Comparison of ENCODE assay signal across 32 cellular contexts in the genomic region with DNA sequence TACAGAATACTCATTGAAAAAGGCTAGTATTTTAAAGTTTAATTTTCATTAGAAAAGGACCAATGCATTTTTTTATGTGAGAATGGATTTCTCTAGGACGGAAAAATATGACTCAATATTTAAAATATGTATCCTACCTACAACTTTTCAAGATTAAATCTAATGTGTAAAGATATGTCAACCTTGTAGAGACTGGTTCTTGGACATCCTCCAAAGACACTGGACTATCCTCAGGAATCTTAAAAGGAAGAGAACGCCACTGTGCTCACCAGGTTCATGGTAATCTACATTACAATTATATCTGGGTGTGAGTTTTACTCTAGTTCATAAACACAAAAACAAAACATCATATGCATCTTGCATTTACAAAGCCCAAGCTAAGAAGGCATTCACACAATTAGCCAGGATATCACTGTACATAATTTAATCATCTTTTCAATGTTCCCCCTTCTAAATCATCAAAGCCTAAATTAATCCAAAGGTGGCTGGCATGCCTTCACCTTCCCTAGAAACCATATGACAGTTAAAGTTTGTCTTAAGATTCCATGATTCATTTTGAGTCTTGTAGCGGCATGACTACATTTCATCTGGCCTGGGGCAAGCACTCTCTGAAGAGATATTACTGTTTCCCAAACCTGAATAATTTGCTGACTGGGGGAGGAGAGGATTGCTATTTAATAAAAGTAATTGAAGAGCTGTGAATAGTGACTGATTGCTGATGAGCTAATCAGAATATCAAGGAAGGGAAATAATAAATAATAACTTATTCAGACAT. TPM values are rescaled to one million over a fixed set of nuclear protein-coding genes. Genes with fewer than 3 reads are reported as not detected.
DNase-seq lines count a peak whose midpoint lies in the region; ATAC-seq, FAIRE-seq and TF ChIP-seq lines count a peak whose summit lies in the region.
"Had no signal": no experiment of that assay in that cellular context is flagged by ENCODE, and none has a peak within 500 bp of the region (broad histone marks: within the 10 kb centered on the region; RNA-seq: fewer than 3 reads in every experiment).

No MANE protein-coding gene starts in this region.

- H3K4me1 ChIP-seq in A549: peaks cover 21% of the 10 kb centered on the region
- H3K4me1 ChIP-seq in neural progenitor cell: peaks cover 24% of the 10 kb centered on the region
- H3K4me1 ChIP-seq: esophagus squamous epithelium, gastrocnemius medialis, parathyroid adenoma, right atrium auricular region, vagina had no signal

- H3K27ac ChIP-seq in A549 (no peak overlapping the region), neural progenitor cell (no peak overlapping the region)
- H3K27ac ChIP-seq: esophagus squamous epithelium, gastrocnemius medialis, parathyroid adenoma, right atrium auricular region, thoracic aorta, vagina had no signal

- H3K4me3 Mint-ChIP-seq in neural progenitor cell: no peak overlapping the region
- H3K4me3 Mint-ChIP-seq: activated T-cell treated with anti-CD3 and anti-CD28 coated beads, Interleukin-2, amount 50 U/mL, for 72 hours; endodermal cell; stimulated activated naive CD8-positive, alpha-beta T cell treated with anti-CD3 and anti-CD28 coated beads, Interleukin-15, amount 100 ng/mL, for 72 hours; T-helper 17 cell had no signal

- POLR2A ChIA-PET in A549 (lab: Yijun Ruan, JAX): no interaction called here

- FAIRE-seq in A549 (lab: Jason Lieb, UNC): peak; percentile 63

- DNase-seq in A549 (ENCODE audit: low read depth in 1 of 2, low spot score in 1 of 2): no peak
- DNase-seq in LNCaP clone FGC (ENCODE audit: low read depth): peak; percentile 59
- DNase-seq in foreskin melanocyte: peak; percentile 30
- no peak for DNase-seq in stimulated activated CD4-positive, alpha-beta T cell treated with anti-CD3 and anti-CD28 coated beads, Interleukin-15, amount 100 ng/mL, for 24 hours
- DNase-seq in posterior vena cava (ENCODE audit: low spot score): no peak
- DNase-seq in neural progenitor cell (ENCODE audit: low spot score): no peak
- DNase-seq in GM20000 (ENCODE audit: low spot score): no peak
- DNase-seq: activated CD4-positive, alpha-beta T cell treated with anti-CD3 and anti-CD28 coated beads, Interleukin-2, amount 50 U/mL, for 4 hours; activated naive CD4-positive, alpha-beta T cell; activated T-cell treated with anti-CD3 and anti-CD28 coated beads, Interleukin-2, amount 50 U/mL, for 72 hours; Calu3; dermis blood vessel endothelial cell; DMS79; endodermal cell; esophagus squamous epithelium; gastrocnemius medialis; H7; hippocampal formation; IMR-90; mesenchymal stem cell; NCI-H1048; NCI-H446 treated with DMSO at 0.1 percent for 48 hours; NCI-H774; stimulated activated CD4-positive, alpha-beta T cell treated with anti-CD3 and anti-CD28 coated beads, Interleukin-2, amount 100 ng/mL, for 48 hours; stimulated activated naive CD8-positive, alpha-beta T cell treated with anti-CD3 and anti-CD28 coated beads, Interleukin-15, amount 100 ng/mL, for 72 hours; T-helper 17 cell had no signal

- peaks cover 24% of the 10 kb centered on the region for H3K36me3 Mint-ChIP-seq in neural progenitor cell

- H4K20me1 ChIP-seq in neural progenitor cell (ENCODE audit: low read depth): peaks cover 41% of the 10 kb centered on the region

- no peak overlapping the region for H2AFZ ChIP-seq in neural progenitor cell (replicated peaks)
- H2AFZ ChIP-seq: parathyroid adenoma had no signal

- no peak for TF ChIP-seq RAD21 in A549 (conservative IDR thresholded peaks at IDR 0.05 in 1 of 2, IDR thresholded peaks at IDR 0.05 in 1 of 2)

- H3K27ac Mint-ChIP-seq in neural progenitor cell: no peak overlapping the region
- H3K27ac Mint-ChIP-seq: activated T-cell treated with anti-CD3 and anti-CD28 coated beads, Interleukin-2, amount 50 U/mL, for 72 hours; endodermal cell; stimulated activated naive CD8-positive, alpha-beta T cell treated with anti-CD3 and anti-CD28 coated beads, Interleukin-15, amount 100 ng/mL, for 72 hours; T-helper 17 cell had no signal

- H3K79me2 ChIP-seq in neural progenitor cell (ENCODE audit: low read depth): peaks cover 78% of the 10 kb centered on the region
- H3K79me2 ChIP-seq: parathyroid adenoma had no signal

- H3K4me2 ChIP-seq in A549 (peak overlapping the region; percentile 26; the same call in 2 of the 3 replicates), neural progenitor cell (no peak overlapping the region)

- H3K36me3 ChIP-seq in neural progenitor cell: peaks cover 1% of the 10 kb centered on the region
- H3K36me3 ChIP-seq: esophagus squamous epithelium, gastrocnemius medialis, right atrium auricular region, thoracic aorta, vagina had no signal

- peaks cover 7% of the 10 kb centered on the region for H3K9me3 Mint-ChIP-seq in neural progenitor cell
- H3K9me3 Mint-ChIP-seq: activated T-cell treated with anti-CD3 and anti-CD28 coated beads, Interleukin-2, amount 50 U/mL, for 72 hours; endodermal cell; stimulated activated naive CD8-positive, alpha-beta T cell treated with anti-CD3 and anti-CD28 coated beads, Interleukin-15, amount 100 ng/mL, for 72 hours had no signal

- intact Hi-C loops in posterior vena cava (cut with DNase I): no loop called here

- 65% methylated on average over 3 of the region's 3 CpGs for WGBS in A549 (ENCODE audit: missing lambda C conversion rate)

- CTCF ChIA-PET in A549 (lab: Yijun Ruan, JAX): interaction anchor here (0.7 to 1.4 kb wide), 3 partner anchors 12 to 556 kb away, joined by 3 to 7 read pairs (median 3); a partner anchor contains a TSS

- H3K27me3 Mint-ChIP-seq in neural progenitor cell (ENCODE audit: insufficient read depth, low read depth): no peaks in the 10 kb centered on the region

- H3K4me3 ChIP-seq in A549: no peak overlapping the region
- no peak overlapping the region for H3K4me3 ChIP-seq in LNCaP clone FGC (ENCODE audit: low read depth, low read length)
- H3K4me3 ChIP-seq in neural progenitor cell: no peak overlapping the region
- H3K4me3 ChIP-seq: esophagus squamous epithelium, gastrocnemius medialis, right atrium auricular region, thoracic aorta, vagina had no signal

- TF ChIP-seq POLR2A in A549 (IDR thresholded peaks at IDR 0.05; ENCODE audit: low read length): no peak

- no peak for TF ChIP-seq EP300 in A549 (IDR thresholded peaks at IDR 0.05)

- TF ChIP-seq CTCF in A549 (IDR thresholded peaks at IDR 0.05): no peak
- TF ChIP-seq CTCF in LNCaP clone FGC (IDR thresholded peaks at IDR 0.05; ENCODE audit: control insufficient read depth, extremely low read depth, insufficient read depth): no peak
- no peak for TF ChIP-seq CTCF in neural progenitor cell (IDR thresholded peaks at IDR 0.05)
- TF ChIP-seq CTCF in GM20000 (IDR thresholded peaks at IDR 0.05; ENCODE audit: extremely low read depth, missing control alignments): no peak

- no peaks in the 10 kb centered on the region for H3K27me3 ChIP-seq in neural progenitor cell
- H3K27me3 ChIP-seq: gastrocnemius medialis, right atrium auricular region, vagina had no signal

- ATAC-seq in A549 (no peak), SK-N-SH treated with all-trans-retinoic acid at 6 μM for 48 hours (peak; percentile 79)
- ATAC-seq: activated CD4-positive, CD25-positive, alpha-beta regulatory T cell treated with anti-CD3 and anti-CD28 coated beads, Interleukin-2, amount 50 U/mL, for 24 hours; activated T-cell treated with anti-CD3 and anti-CD28 coated beads, Interleukin-2, amount 50 U/mL, for 72 hours; gastrocnemius medialis; stimulated activated naive CD8-positive, alpha-beta T cell treated with anti-CD3 and anti-CD28 coated beads, Interleukin-15, amount 100 ng/mL, for 72 hours; T-helper 17 cell had no signal

- no peaks in the 10 kb centered on the region for H3F3A ChIP-seq in neural progenitor cell (ENCODE audit: low read depth)

- H3K4me1 Mint-ChIP-seq in neural progenitor cell: peaks cover 23% of the 10 kb centered on the region
- H3K4me1 Mint-ChIP-seq: stimulated activated naive CD8-positive, alpha-beta T cell treated with anti-CD3 and anti-CD28 coated beads, Interleukin-15, amount 100 ng/mL, for 72 hours; T-helper 17 cell had no signal

- H3K9me3 ChIP-seq in A549: no peaks in the 10 kb centered on the region
- H3K9me3 ChIP-seq in neural progenitor cell (ENCODE audit: low read depth): no peaks in the 10 kb centered on the region
- H3K9me3 ChIP-seq: esophagus squamous epithelium, gastrocnemius medialis, right atrium auricular region, thoracic aorta, vagina had no signal

- H3K9ac ChIP-seq in neural progenitor cell: no peak overlapping the region
- H3K9ac ChIP-seq: parathyroid adenoma had no signal

TF ChIP-seq in A549, 52 proteins besides CTCF, POLR2A, EP300 and RAD21:
- TF ChIP-seq CEBPB (IDR thresholded peaks at IDR 0.05): no peak
TF ChIP-seq in A549: peak in this region for 0.

TF ChIP-seq in SK-N-SH treated with all-trans-retinoic acid at 6 μM for 48 hours, 23 proteins besides CTCF, POLR2A, EP300 and RAD21:
- peak; percentile 56 for TF ChIP-seq ISL1 (CRISPR knock-in tag; IDR thresholded peaks at IDR 0.05)
- TF ChIP-seq TCF4 (CRISPR knock-in tag; IDR thresholded peaks at IDR 0.05; ENCODE audit: borderline replicate concordance): no peak

RNA-seq across cellular contexts. Expression of a gene that starts 12.0 kb away (rescaled TPM):
- polyA plus RNA-seq in A549 (2011; rRNA removed) (97.2 and 121 TPM in 2 replicates), A549 (2017; fragmentation: RNase III; extraction: RNeasy Plus Mini Kit Qiagen cat#74134 plus additional on column Dnase treatment) (59.4 to 61.5 TPM (median 60.1 TPM) in 3 replicates)
- 32.3 and 36.8 TPM in 2 replicates for polyA plus RNA-seq in A549 (2012; cell fraction: cytosol; rRNA removed)
- polyA plus RNA-seq in A549 (2012; cell fraction: nucleus; rRNA removed): 20.5 and 29.8 TPM in 2 replicates
- polyA minus RNA-seq in A549 (2011; rRNA and poly(A)+ RNA removed): 54.0 and 71.5 TPM in 2 replicates
- total RNA-seq in posterior vena cava (10 to 100 TPM; 59.4 to 67.2 TPM), neural progenitor cell (ENCODE audit: low replicate concordance) (74.1 and 169 TPM in 2 replicates)

Comparison
In these comparisons a context has a peak if more than half of its experiments do, and no peak if none do; other contexts are left out.
1. DNase-seq: peak in LNCaP clone FGC (single experiment) and foreskin melanocyte (single experiment); none in A549 (0 of 2), stimulated activated CD4-positive, alpha-beta T cell treated with anti-CD3 and anti-CD28 coated beads, Interleukin-15, amount 100 ng/mL, for 24 hours (single experiment), posterior vena cava (single experiment), neural progenitor cell (single experiment) and GM20000 (single experiment).